In the genomic region with DNA sequence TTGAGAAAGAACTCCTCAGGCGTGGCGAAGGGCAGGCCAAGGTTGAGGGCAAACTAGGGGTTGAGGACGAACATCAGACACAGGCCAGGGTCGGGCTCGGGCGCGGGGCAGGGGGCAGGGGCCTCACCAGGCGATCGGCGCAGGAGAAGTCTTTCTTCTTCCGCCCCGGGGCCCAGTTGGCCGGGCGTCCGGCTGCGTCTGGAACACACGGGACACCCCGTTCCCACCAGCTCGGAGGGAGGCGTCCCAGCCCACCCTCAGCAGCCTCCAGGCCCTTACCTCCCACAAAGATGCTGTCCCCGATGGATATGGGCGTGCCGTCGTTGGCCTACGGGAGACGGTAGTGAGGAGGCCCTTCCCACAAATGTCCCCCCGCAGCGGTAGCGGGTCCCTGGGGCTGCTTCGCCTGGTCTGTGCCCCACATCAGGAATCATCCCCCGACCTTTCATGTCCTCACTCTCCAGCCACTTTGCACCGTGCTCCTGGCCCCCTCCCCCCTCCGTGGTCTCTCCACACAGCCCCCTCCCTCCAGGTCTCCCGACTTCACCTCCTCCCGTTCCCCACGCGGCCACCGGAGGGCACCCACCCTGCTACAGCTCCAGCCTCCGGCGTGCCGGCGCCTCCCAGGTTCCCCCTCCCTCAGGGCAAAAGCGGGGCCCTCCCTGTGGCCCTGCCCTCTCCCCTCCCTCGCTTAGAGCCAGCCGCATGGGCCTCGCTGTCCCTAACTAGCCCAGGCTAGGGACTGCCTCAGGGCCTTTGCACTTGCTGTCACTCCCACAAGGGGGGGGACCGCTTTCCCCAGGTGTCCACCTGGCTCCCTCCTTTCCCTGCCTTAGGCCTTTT, we compare ENCODE assay signal across 10 cellular contexts. TPM values are rescaled to one million over a fixed set of nuclear protein-coding genes. Genes with fewer than 3 reads are reported as not detected.
DNase-seq lines count a peak whose midpoint lies in the region; ATAC-seq and TF ChIP-seq lines count a peak whose summit lies in the region.
"Had no signal": no experiment of that assay in that cellular context is flagged by ENCODE, and none has a peak within 500 bp of the region (broad histone marks: within the 10 kb centered on the region; RNA-seq: fewer than 3 reads in every experiment).

No MANE protein-coding gene starts in this region.

- H3K4me3 Mint-ChIP-seq in HFFc6: no peak overlapping the region
- no peak overlapping the region for H3K4me3 Mint-ChIP-seq in chondrocyte (ENCODE audit: unreplicated experiment)

- no peaks in the 10 kb centered on the region for H3K9me3 ChIP-seq in osteoblast (ENCODE audit: low read depth, low read length)
- H3K9me3 ChIP-seq: vagina had no signal

- peak; percentile 53 for TF ChIP-seq CTCF in HFFc6 (IDR thresholded peaks at IDR 0.05)
- peak; percentile 60 for TF ChIP-seq CTCF in chondrocyte (IDR thresholded peaks at IDR 0.05)
- TF ChIP-seq CTCF in osteoblast (IDR thresholded peaks at IDR 0.05; ENCODE audit: extremely low read depth, low read depth, low read length): peak; percentile 12
- no peak for TF ChIP-seq CTCF in coronary artery (IDR thresholded peaks at IDR 0.05)

- H3K9me3 Mint-ChIP-seq in HFFc6 (peaks cover 5% of the 10 kb centered on the region; the same call in 1 of the 2 replicates), chondrocyte (ENCODE audit: low read depth) (no peaks in the 10 kb centered on the region)

- H4K20me1 ChIP-seq in osteoblast (ENCODE audit: insufficient read depth, low read length): peaks cover 29% of the 10 kb centered on the region

- no peaks in the 10 kb centered on the region for H3K27me3 ChIP-seq in osteoblast (ENCODE audit: insufficient read depth, low read length)
- H3K27me3 ChIP-seq: vagina had no signal

- peaks cover 38% of the 10 kb centered on the region for H3K36me3 Mint-ChIP-seq in HFFc6 (ENCODE audit: low read depth)
- peaks cover 15% of the 10 kb centered on the region for H3K36me3 Mint-ChIP-seq in chondrocyte (ENCODE audit: low read depth)

- H2AFZ ChIP-seq in osteoblast (ENCODE audit: low read length): no peak overlapping the region

- peaks cover 52% of the 10 kb centered on the region for H3K36me3 ChIP-seq in osteoblast (ENCODE audit: insufficient read depth, low read length)

- H3K4me2 ChIP-seq in osteoblast (ENCODE audit: insufficient read depth, low read length): no peak overlapping the region

- no peak overlapping the region for H3K27ac ChIP-seq in osteoblast (ENCODE audit: low read depth, low read length)
- H3K27ac ChIP-seq in coronary artery: no peak overlapping the region
- H3K27ac ChIP-seq: vagina had no signal

- peaks cover 29% of the 10 kb centered on the region for H3K4me1 ChIP-seq in osteoblast (ENCODE audit: insufficient read depth, low read length)

- peaks cover 18% of the 10 kb centered on the region for H3K27me3 Mint-ChIP-seq in HFFc6 (ENCODE audit: insufficient read depth)
- H3K27me3 Mint-ChIP-seq in chondrocyte (ENCODE audit: low read depth): no peaks in the 10 kb centered on the region

- H3K79me2 ChIP-seq in osteoblast (ENCODE audit: insufficient read depth, low read length): peaks cover 41% of the 10 kb centered on the region

- ATAC-seq in GM21576 (IDR thresholded peaks at IDR 0.05; ENCODE audit: unreplicated experiment): no peak

- H3K4me3 ChIP-seq in osteoblast (ENCODE audit: insufficient read depth, low read length): no peak overlapping the region
- H3K4me3 ChIP-seq in coronary artery: no peak overlapping the region
- H3K4me3 ChIP-seq: vagina had no signal

- H3K4me1 Mint-ChIP-seq in HFFc6 (ENCODE audit: low read depth) (peaks cover 42% of the 10 kb centered on the region), chondrocyte (ENCODE audit: low read depth) (peaks cover 31% of the 10 kb centered on the region)

- H3K27ac Mint-ChIP-seq in HFFc6 (no peak overlapping the region), chondrocyte (ENCODE audit: unreplicated experiment) (no peak overlapping the region)

- DNase-seq in NCI-H146 (lab: John Stamatoyannopoulos, UW) (peak; percentile 30), NCI-H146 treated with DMSO at 0.1 percent for 48 hours (lab: John Stamatoyannopoulos, UW; ENCODE audit: unreplicated experiment) (no peak), HFFc6 (no peak), chondrocyte (ENCODE audit: low spot score) (no peak), osteoblast (ENCODE audit: insufficient read length, low spot score, missing footprints) (peak; percentile 92), coronary artery (ENCODE audit: low spot score) (no peak)
- no peak for DNase-seq in NK-92 treated with Interleukin-12 subunit alpha and Interleukin-12 subunit beta, amount 100 ng/mL, for 24 hours (lab: John Stamatoyannopoulos, UW)

RNA-seq across cellular contexts. Expression of a gene that starts 4.7 kb away (rescaled TPM):
- 10 to 100 TPM; 39.7 to 48.7 (median 47.2) TPM for total RNA-seq in HFFc6 (2021; fragmentation: NEBNext Ultra II Directional; extraction: Animal tissue kit (Norgen Biotek cat#: 25700))
- total RNA-seq in chondrocyte (51.4 to 97.0 TPM (median 52.4 TPM) in 3 replicates), osteoblast (42.1 and 43.8 TPM in 2 replicates)

RNA-seq across cellular contexts. Expression of a gene that starts 11.7 kb away (rescaled TPM):
- total RNA-seq in HFFc6 (2021; fragmentation: NEBNext Ultra II Directional; extraction: Animal tissue kit (Norgen Biotek cat#: 25700)): 100 to 1,000 TPM; 157 to 176 (median 162) TPM
- total RNA-seq in chondrocyte (168 to 229 TPM (median 170 TPM) in 3 replicates), osteoblast (39.4 and 43.3 TPM in 2 replicates)

RNA-seq across cellular contexts. Expression of a gene that starts 14.5 kb away (rescaled TPM):
- total RNA-seq in HFFc6 (2021; fragmentation: NEBNext Ultra II Directional; extraction: Animal tissue kit (Norgen Biotek cat#: 25700)): 100 to 1,000 TPM in 5 of 6 experiments, 10 to 100 TPM in 1; 98.5 to 128 (median 104) TPM
- total RNA-seq in chondrocyte (52.0 to 70.5 TPM (median 55.8 TPM) in 3 replicates), osteoblast (13.3 and 13.4 TPM in 2 replicates)

RNA-seq across cellular contexts. Expression of a gene that starts 14.9 kb away (rescaled TPM):
- 10 to 100 TPM; 42.8 to 53.3 (median 46.8) TPM for total RNA-seq in HFFc6 (2021; fragmentation: NEBNext Ultra II Directional; extraction: Animal tissue kit (Norgen Biotek cat#: 25700))
- total RNA-seq in chondrocyte (36.3 to 45.3 TPM (median 44.8 TPM) in 3 replicates), osteoblast (21.4 and 26.5 TPM in 2 replicates)

RNA-seq across cellular contexts. Expression of a gene that starts 34.1 kb away (rescaled TPM):
- under 1 TPM in 5 of 6 experiments, not detected in 1; 0.24 to 0.48 (median 0.41) TPM for total RNA-seq in HFFc6 (2021; fragmentation: NEBNext Ultra II Directional; extraction: Animal tissue kit (Norgen Biotek cat#: 25700))
- 0.17 TPM in 1 of 3 replicates, not detected in the others for total RNA-seq in chondrocyte
- 0.29 and 1.4 TPM in 2 replicates for total RNA-seq in osteoblast
- total RNA-seq: NCI-H460, vagina had no signal

Comparison
In these comparisons a context has a peak if more than half of its experiments do, and no peak if none do; other contexts are left out.
1. DNase-seq: peak in NCI-H146 (single experiment) and osteoblast (single experiment); none in NCI-H146 treated with DMSO at 0.1 percent for 48 hours (single experiment), HFFc6 (single experiment), chondrocyte (single experiment), NK-92 treated with Interleukin-12 subunit alpha and Interleukin-12 subunit beta, amount 100 ng/mL, for 24 hours (single experiment) and coronary artery (single experiment).